1 cellular context compared by ENCODE assay signal in genomic region chr4:1504786-1505500, GRCh38.
TF ChIP-seq lines count a peak whose summit lies in the region.

No MANE protein-coding gene starts in this region.

TF ChIP-seq in SK-N-SH treated with all-trans-retinoic acid at 6 μM for 48 hours, 23 proteins besides CTCF, POLR2A, EP300 and RAD21 (continued from another document):
- TF ChIP-seq PATZ1 (CRISPR knock-in tag; IDR thresholded peaks at IDR 0.05; ENCODE audit: borderline replicate concordance) (no peak), TCF4 (CRISPR knock-in tag; IDR thresholded peaks at IDR 0.05; ENCODE audit: borderline replicate concordance) (no peak), ZFP30 (CRISPR knock-in tag; IDR thresholded peaks at IDR 0.05) (no peak), ARNTL (CRISPR knock-in tag; IDR thresholded peaks at IDR 0.05; ENCODE audit: borderline replicate concordance, low read depth) (no peak), ZNF565 (CRISPR knock-in tag; conservative IDR thresholded peaks at IDR 0.05; ENCODE audit: low read depth) (no peak), CSDC2 (CRISPR knock-in tag; IDR thresholded peaks at IDR 0.05) (no peak)
